Comparison of ENCODE assay signal across 15 cellular contexts in the genomic region with DNA sequence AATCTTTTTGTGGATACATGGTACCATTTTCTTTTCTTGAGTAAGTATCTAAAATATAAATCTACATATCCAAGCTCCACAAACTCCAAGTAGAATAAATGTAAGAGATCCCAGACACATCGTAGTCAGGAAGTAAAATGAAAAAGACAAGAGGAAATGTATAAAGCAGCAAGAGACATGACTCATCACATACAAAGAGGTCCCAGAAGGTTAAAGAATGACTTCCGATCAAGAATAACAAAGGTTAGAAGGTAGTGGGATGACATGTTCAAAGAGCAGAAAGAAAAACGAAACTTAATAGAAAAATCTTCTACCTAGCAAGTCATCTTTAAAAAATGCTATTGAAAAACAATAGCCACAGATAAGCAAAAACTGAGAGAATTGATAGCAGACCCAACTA.
"Had no signal": no experiment of that assay in that cellular context is flagged by ENCODE, and none has a peak within 500 bp of the region (broad histone marks: within the 10 kb centered on the region; RNA-seq: fewer than 3 reads in every experiment).

No MANE protein-coding gene starts in this region.

- H3K4me2 ChIP-seq: smooth muscle cell had no signal

- DNase-seq: activated CD4-positive, alpha-beta T cell treated with anti-CD3 and anti-CD28 coated beads, Interleukin-2, amount 50 U/mL, for 1 hour; activated CD8-positive, alpha-beta memory T cell treated with anti-CD3 and anti-CD28 coated beads for 24 hours; activated naive CD8-positive, alpha-beta T cell treated with anti-CD3 and anti-CD28 coated beads, Interleukin-2, amount 50 U/mL, for 24 hours; left ventricle myocardium superior; mesendoderm; psoas muscle; right lobe of liver; stimulated activated CD4-positive, alpha-beta T cell treated with anti-CD3 and anti-CD28 coated beads, Interleukin-4, amount 100 ng/mL, for 4 hours; stimulated activated CD8-positive, alpha-beta memory T cell treated with anti-CD3 and anti-CD28 coated beads, Interleukin-4, amount 100 ng/mL, for 48 hours; stimulated activated naive CD8-positive, alpha-beta T cell treated with anti-CD3 and anti-CD28 coated beads, Interleukin-15, Interleukin-2, amounts not matched to agents 100 U/mL and 50 U/mL, for 24 hours; trophoblast cell had no signal

- H3K27ac Mint-ChIP-seq: activated naive CD8-positive, alpha-beta T cell treated with anti-CD3 and anti-CD28 coated beads, Interleukin-2, amount 50 U/mL, for 24 hours; natural killer cell treated with Interleukin-12 subunit alpha and Interleukin-12 subunit beta and Interleukin-15 and Interleukin-18, amount 100 ng/mL, for 72 hours had no signal

- H3K4me3 Mint-ChIP-seq: activated naive CD8-positive, alpha-beta T cell treated with anti-CD3 and anti-CD28 coated beads, Interleukin-2, amount 50 U/mL, for 24 hours; natural killer cell treated with Interleukin-12 subunit alpha and Interleukin-12 subunit beta and Interleukin-15 and Interleukin-18, amount 100 ng/mL, for 72 hours had no signal

- H3K4me3 ChIP-seq: ascending aorta, psoas muscle, right lobe of liver, smooth muscle cell had no signal

- H3K4me1 Mint-ChIP-seq: activated naive CD8-positive, alpha-beta T cell treated with anti-CD3 and anti-CD28 coated beads, Interleukin-2, amount 50 U/mL, for 24 hours had no signal

- H3K36me3 Mint-ChIP-seq: natural killer cell treated with Interleukin-12 subunit alpha and Interleukin-12 subunit beta and Interleukin-15 and Interleukin-18, amount 100 ng/mL, for 72 hours had no signal

- H3K4me1 ChIP-seq: ascending aorta, psoas muscle, right lobe of liver had no signal

- H3K9me3 ChIP-seq: ascending aorta, psoas muscle, right lobe of liver had no signal

- H3K27me3 Mint-ChIP-seq: activated naive CD8-positive, alpha-beta T cell treated with anti-CD3 and anti-CD28 coated beads, Interleukin-2, amount 50 U/mL, for 24 hours; natural killer cell treated with Interleukin-12 subunit alpha and Interleukin-12 subunit beta and Interleukin-15 and Interleukin-18, amount 100 ng/mL, for 72 hours had no signal

- H3K27ac ChIP-seq: ascending aorta, psoas muscle, right lobe of liver had no signal

- H3K27me3 ChIP-seq: ascending aorta, right lobe of liver had no signal

- ATAC-seq: activated naive CD8-positive, alpha-beta T cell treated with anti-CD3 and anti-CD28 coated beads, Interleukin-2, amount 50 U/mL, for 24 hours; esophagus mucosa; left ventricle myocardium superior; natural killer cell treated with Interleukin-12 subunit alpha and Interleukin-12 subunit beta and Interleukin-15 and Interleukin-18, amount 100 ng/mL, for 72 hours; psoas muscle; right lobe of liver; stimulated activated naive CD8-positive, alpha-beta T cell treated with anti-CD3 and anti-CD28 coated beads, Interleukin-15, Interleukin-2, amounts not matched to agents 100 U/mL and 50 U/mL, for 24 hours had no signal

- H3K36me3 ChIP-seq: ascending aorta, right lobe of liver had no signal
